In the genomic region with DNA sequence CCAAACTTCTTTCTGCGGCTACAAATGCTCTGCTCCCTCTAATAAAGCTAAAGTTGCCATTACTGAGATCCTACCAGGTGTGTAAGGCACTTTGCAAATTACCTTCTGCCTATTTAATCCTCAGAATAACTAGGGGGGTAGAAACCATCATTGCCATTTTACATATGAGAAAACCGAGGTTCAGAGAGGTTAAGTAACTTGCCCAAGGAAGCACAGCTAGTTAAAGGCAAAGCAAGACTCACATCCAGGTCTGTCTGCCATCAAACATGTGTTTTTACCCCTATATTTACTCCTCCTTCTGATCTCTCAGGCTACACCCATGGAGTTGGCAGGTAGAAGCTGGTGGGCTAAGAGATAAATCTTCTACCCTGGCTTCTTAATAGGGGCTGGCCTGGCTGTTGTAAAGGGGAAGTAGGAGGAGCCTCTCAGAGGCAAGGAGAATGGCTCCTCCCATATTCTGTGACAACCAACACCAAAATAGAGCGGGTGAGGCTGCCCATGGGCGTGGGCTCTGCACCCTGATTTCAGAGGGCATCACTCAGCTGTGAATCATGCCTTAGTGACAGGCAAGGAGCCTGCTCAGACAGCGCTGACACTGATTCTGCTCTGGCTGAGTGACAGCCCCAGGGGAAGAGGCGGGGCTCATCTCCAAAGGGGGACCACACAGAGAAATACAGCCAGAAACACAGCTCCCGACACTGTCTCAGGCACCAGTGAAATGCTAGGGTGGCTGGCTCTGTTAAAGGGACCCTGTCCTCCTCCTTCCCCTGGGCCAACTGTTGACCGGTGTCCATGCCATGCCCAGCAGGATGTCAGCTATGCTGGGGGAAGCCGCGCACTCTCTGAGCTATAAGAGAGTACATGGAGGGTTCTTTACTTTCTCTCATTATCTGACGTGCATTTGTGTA, we compare ENCODE assay signal across 8 cellular contexts.
A peak's percentile ranks its signal among the peaks of the same experiment; 100 is the strongest.
DNase-seq lines count a peak whose midpoint lies in the region; ATAC-seq lines count a peak whose summit lies in the region.

No MANE protein-coding gene starts in this region.

- no peak overlapping the region for H3K27ac Mint-ChIP-seq in activated CD4-positive, alpha-beta T cell treated with anti-CD3 and anti-CD28 coated beads for 36 hours

- H2AFZ ChIP-seq in GM23248, result peak overlapping the region; percentile 44

- H3K4me2 ChIP-seq in GM23248 (ENCODE audit: unreplicated experiment), result peak overlapping the region; percentile 79

- peak overlapping the region; percentile 60 for H3K4me3 ChIP-seq in GM23248

- H3K36me3 ChIP-seq in GM23248 (ENCODE audit: low read depth), result no peaks in the 10 kb centered on the region

- peak overlapping the region; percentile 60 for H3K9ac ChIP-seq in GM23248

- peaks cover 60% of the 10 kb centered on the region for H3K4me1 Mint-ChIP-seq in activated CD4-positive, alpha-beta T cell treated with anti-CD3 and anti-CD28 coated beads for 36 hours

- H4K20me1 ChIP-seq in GM23248 (ENCODE audit: insufficient read depth), result no peaks in the 10 kb centered on the region

- WGBS in GM23248 (ENCODE audit: low coverage in 1 of 2, low lambda C conversion rate in 2 of 2, missing lambda C conversion rate in 2 of 2), 2 experiments, result 28 to 31% methylated on average over 11 of the region's 11 CpGs

- in situ Hi-C loops in GM23248 (cut with MboI), result no loop called here

- H3K27me3 Mint-ChIP-seq in activated CD4-positive, alpha-beta T cell treated with anti-CD3 and anti-CD28 coated beads for 36 hours, result peaks cover 20% of the 10 kb centered on the region

- H3K9me3 ChIP-seq in GM23248 (ENCODE audit: low read depth), result no peaks in the 10 kb centered on the region

- intact Hi-C loops in activated CD4-positive, alpha-beta T cell treated with anti-CD3 and anti-CD28 coated beads for 36 hours (cut with DNase I, micrococcal nuclease), result loop anchor here (1.0 to 5.0 kb wide), 5 partner anchors 8 to 188 kb away; partner anchors contain the start of genes ABTB2 (in 1 of the 2), CAT (in 1 of the 2) and NAT10 (in 1 of the 2)

- peaks cover 29% of the 10 kb centered on the region for H3F3A ChIP-seq in GM23248 (ENCODE audit: insufficient read depth)

- no peaks in the 10 kb centered on the region for H3K36me3 Mint-ChIP-seq in activated CD4-positive, alpha-beta T cell treated with anti-CD3 and anti-CD28 coated beads for 36 hours (ENCODE audit: low read depth)

- peak overlapping the region; percentile 79 for H3K27ac ChIP-seq in GM23248

- peak; percentile 98 for ATAC-seq in activated CD4-positive, alpha-beta T cell treated with anti-CD3 and anti-CD28 coated beads for 36 hours

- DNase-seq in EL (peak; percentile 69), GM23248 (peak; percentile 80), LoVo (ENCODE audit: low spot score) (peak; percentile 79), dedifferentiated amniotic fluid mesenchymal stem cell (ENCODE audit: extremely low spot score) (peak; percentile 43), mucosa of gallbladder (ENCODE audit: low spot score) (peak; percentile 18), cerebellar cortex (ENCODE audit: low spot score) (no peak)
- peak; percentile 86 for DNase-seq in activated CD4-positive, alpha-beta T cell treated with anti-CD3 and anti-CD28 coated beads for 36 hours
- DNase-seq in stimulated activated CD8-positive, alpha-beta memory T cell treated with anti-CD3 and anti-CD28 coated beads, Interleukin-7, amount 100 ng/mL, for 1 hour (ENCODE audit: low read depth in 2 of 2), result peak; percentile 51 to 59

- CTCF ChIA-PET in activated CD4-positive, alpha-beta T cell treated with anti-CD3 and anti-CD28 coated beads for 36 hours (lab: Charles Lee), result interaction anchor here (0.9 to 2.8 kb wide), 7 partner anchors 14 to 79 kb away, joined by 3 to 13 read pairs (median 3); no protein-coding TSS in a partner anchor

- H3K9me2 ChIP-seq in GM23248 (ENCODE audit: insufficient read depth), result no peaks in the 10 kb centered on the region

- no peaks in the 10 kb centered on the region for H3K9me3 Mint-ChIP-seq in activated CD4-positive, alpha-beta T cell treated with anti-CD3 and anti-CD28 coated beads for 36 hours (ENCODE audit: low read depth)

- POLR2A ChIA-PET in activated CD4-positive, alpha-beta T cell treated with anti-CD3 and anti-CD28 coated beads for 36 hours (lab: Charles Lee), result interaction anchor here (0.7 to 1.3 kb wide), 2 partner anchors 12 to 107 kb away, joined by 3 read pairs; partner anchors contain the start of gene ABTB2

- no peaks in the 10 kb centered on the region for H3K27me3 ChIP-seq in GM23248 (replicated peaks; ENCODE audit: insufficient read depth)

- H3K79me2 ChIP-seq in GM23248 (ENCODE audit: insufficient read depth), result 0 out of 2 replicates have a peak, but pooled peaks cover 10% of the 10 kb centered on the region

- no peak overlapping the region for H3K4me3 Mint-ChIP-seq in activated CD4-positive, alpha-beta T cell treated with anti-CD3 and anti-CD28 coated beads for 36 hours

- peaks cover 16% of the 10 kb centered on the region for H3K4me1 ChIP-seq in GM23248 (ENCODE audit: insufficient read depth)
